7 cellular contexts compared by ENCODE assay signal in the genomic region with DNA sequence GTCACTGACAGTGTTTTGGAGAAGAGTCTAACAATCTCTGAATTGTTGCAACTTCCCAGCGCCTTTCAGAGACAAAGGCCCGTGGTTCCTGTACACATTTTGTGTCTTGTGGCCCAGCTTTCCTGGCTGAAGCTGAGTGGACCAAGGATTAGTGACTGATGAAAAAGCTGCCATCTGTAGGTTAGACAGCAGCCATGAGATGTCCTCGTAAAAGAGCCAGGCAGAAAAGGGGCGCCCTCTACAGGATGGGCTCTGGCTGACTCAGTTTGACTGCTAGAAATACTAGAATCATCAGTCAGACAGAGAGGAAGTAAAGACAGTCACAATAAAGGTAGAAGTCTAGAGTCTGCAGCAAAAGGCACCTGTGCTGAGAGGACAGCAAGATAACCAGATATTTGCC. TPM values are rescaled to one million over a fixed set of nuclear protein-coding genes. Genes with fewer than 3 reads are reported as not detected.
A peak's percentile ranks its signal among the peaks of the same experiment; 100 is the strongest.
DNase-seq lines count a peak whose midpoint lies in the region; ATAC-seq and TF ChIP-seq lines count a peak whose summit lies in the region.

No MANE protein-coding gene starts in this region.

- DNase-seq in NCI-H460 (ENCODE audit: extremely low read depth, low read depth) = peak; percentile 20
- peak; percentile 57 to 73 for DNase-seq in activated CD4-positive, alpha-beta T cell treated with anti-CD3 and anti-CD28 coated beads, Interleukin-2, amount 50 U/mL, for 48 hours
- DNase-seq in fibroblast of peridontal ligament (ENCODE audit: extremely low read depth) = peak; percentile 7
- DNase-seq in sciatic nerve (ENCODE audit: low spot score) = peak; percentile 62
- no peak for DNase-seq in KG1 (lab: John Stamatoyannopoulos, UW)
- DNase-seq in NCI-H774 (lab: John Stamatoyannopoulos, UW) = no peak

- ATAC-seq in sciatic nerve = no peak

- TF ChIP-seq CTCF in GM12874 (IDR thresholded peaks at IDR 0.05; ENCODE audit: insufficient read depth, low read depth, low read length) = peak; percentile 73

- intact Hi-C loops in sciatic nerve (cut with DNase I) = no loop called here

RNA-seq across cellular contexts. Expression of a gene that starts 26.5 kb away (rescaled TPM):
- 30.3 and 33.6 TPM in 2 replicates for total RNA-seq in NCI-H460 (2014; rRNA removed; shearing (Covaris generic))
- 15.2 and 29.9 TPM in 2 replicates for polyA plus RNA-seq in NCI-H460 (2014; cell fraction: nucleus; rRNA removed)
- 106 TPM for total RNA-seq in sciatic nerve

Comparison
In these comparisons a context has a peak if more than half of its experiments do, and no peak if none do; other contexts are left out.
1. DNase-seq: peak in NCI-H460 (single experiment), activated CD4-positive, alpha-beta T cell treated with anti-CD3 and anti-CD28 coated beads, Interleukin-2, amount 50 U/mL, for 48 hours (2 of 2), fibroblast of peridontal ligament (single experiment) and sciatic nerve (single experiment); none in KG1 (single experiment) and NCI-H774 (single experiment).